10 cellular contexts compared by ENCODE assay signal in genomic region chr5:154384480-154385235, GRCh38.
DNase-seq lines count a peak whose midpoint lies in the region; ATAC-seq and TF ChIP-seq lines count a peak whose summit lies in the region.
"Had no signal": no experiment of that assay in that cellular context is flagged by ENCODE, and none has a peak within 500 bp of the region (broad histone marks: within the 10 kb centered on the region; RNA-seq: fewer than 3 reads in every experiment).

No MANE protein-coding gene starts in this region.

- intact Hi-C loops in A673 (cut with micrococcal nuclease; ENCODE audit: unreplicated experiment), result no loop called here

- no peaks in the 10 kb centered on the region for H3K9me3 Mint-ChIP-seq in central memory CD8-positive, alpha-beta T cell
- H3K9me3 Mint-ChIP-seq: neural crest cell had no signal

- H3K4me1 ChIP-seq in A673 (ENCODE audit: insufficient read depth, low read length, poor library complexity, severe bottlenecking), result peaks cover 9% of the 10 kb centered on the region

- ATAC-seq in GM19455 (IDR thresholded peaks at IDR 0.05; ENCODE audit: unreplicated experiment) (peak; percentile 97), HG03196 (IDR thresholded peaks at IDR 0.05; ENCODE audit: unreplicated experiment) (peak; percentile 98)
- peak; percentile 87 for ATAC-seq in central memory CD8-positive, alpha-beta T cell (replicated peaks; ENCODE audit: extremely low read depth, poor library complexity, severe bottlenecking)

- H3K4me3 Mint-ChIP-seq in central memory CD8-positive, alpha-beta T cell, result peak overlapping the region; percentile 47
- H3K4me3 Mint-ChIP-seq: neural crest cell had no signal

- peak overlapping the region; percentile 97 for H3K27ac Mint-ChIP-seq in central memory CD8-positive, alpha-beta T cell (ENCODE audit: low read depth)

- no peaks in the 10 kb centered on the region for H3K9me3 ChIP-seq in A673 (ENCODE audit: low read depth, low read length, poor library complexity, severe bottlenecking)

- peak; percentile 58 for DNase-seq in DMS79 treated with DMSO at 0.1 percent for 48 hours (lab: John Stamatoyannopoulos, UW)
- peak; percentile 32 to 61 for DNase-seq in central memory CD8-positive, alpha-beta T cell (ENCODE audit: low spot score in 2 of 2)
- DNase-seq in EL, result no peak
- DNase-seq in A673 (ENCODE audit: low spot score), result no peak
- no peak for DNase-seq in NOMO-1 treated with dmso at 0.1 percent for 144 hours (lab: John Stamatoyannopoulos, UW; ENCODE audit: unreplicated experiment)
- no peak for DNase-seq in SW 1271 (lab: John Stamatoyannopoulos, UW)

- no peaks in the 10 kb centered on the region for H3K27me3 ChIP-seq in A673 (replicated peaks; ENCODE audit: insufficient read depth, low read depth, low read length, poor library complexity)

- H3K27ac ChIP-seq in A673 (ENCODE audit: low read depth, low read length, poor library complexity, severe bottlenecking), result no peak overlapping the region
- H3K27ac ChIP-seq: SK-N-MC had no signal

- H3K4me1 Mint-ChIP-seq in central memory CD8-positive, alpha-beta T cell, result peaks cover 44% of the 10 kb centered on the region
- H3K4me1 Mint-ChIP-seq: neural crest cell had no signal

- H3K4me3 ChIP-seq in A673 (ENCODE audit: low read depth, low read length, poor library complexity, severe bottlenecking), result no peak overlapping the region
- H3K4me3 ChIP-seq: SK-N-MC had no signal

- TF ChIP-seq CTCF in A673 (conservative IDR thresholded peaks at IDR 0.05; ENCODE audit: low read depth, low read length), result no peak

- H3K36me3 Mint-ChIP-seq in central memory CD8-positive, alpha-beta T cell (ENCODE audit: insufficient read depth), result peaks cover 6% of the 10 kb centered on the region

- H3K36me3 ChIP-seq in A673 (ENCODE audit: insufficient read depth, low read length, poor library complexity, severe bottlenecking), result no peaks in the 10 kb centered on the region

- no peaks in the 10 kb centered on the region for H3K27me3 Mint-ChIP-seq in central memory CD8-positive, alpha-beta T cell

- POLR2A ChIA-PET in A673 (lab: Charles Lee; ENCODE audit: low non-redundant PET), result no interaction called here

- BruUV-seq in A673 (replicated peaks; lab: Mats Ljungman, UMichigan), result no TSS peak

- CTCF ChIA-PET in A673 (lab: Charles Lee), result no interaction called here

Comparison
In these comparisons a context has a peak if more than half of its experiments do, and no peak if none do; other contexts are left out.
1. DNase-seq: peak in DMS79 treated with DMSO at 0.1 percent for 48 hours (single experiment) and central memory CD8-positive, alpha-beta T cell (2 of 2); none in EL (single experiment), A673 (single experiment), NOMO-1 treated with dmso at 0.1 percent for 144 hours (single experiment) and SW 1271 (0 of 2).
2. Peak in every context shown above with its lines, with median percentiles within 50 percentile points of each other: ATAC-seq.